24 cellular contexts compared by ENCODE assay signal in the genomic region with DNA sequence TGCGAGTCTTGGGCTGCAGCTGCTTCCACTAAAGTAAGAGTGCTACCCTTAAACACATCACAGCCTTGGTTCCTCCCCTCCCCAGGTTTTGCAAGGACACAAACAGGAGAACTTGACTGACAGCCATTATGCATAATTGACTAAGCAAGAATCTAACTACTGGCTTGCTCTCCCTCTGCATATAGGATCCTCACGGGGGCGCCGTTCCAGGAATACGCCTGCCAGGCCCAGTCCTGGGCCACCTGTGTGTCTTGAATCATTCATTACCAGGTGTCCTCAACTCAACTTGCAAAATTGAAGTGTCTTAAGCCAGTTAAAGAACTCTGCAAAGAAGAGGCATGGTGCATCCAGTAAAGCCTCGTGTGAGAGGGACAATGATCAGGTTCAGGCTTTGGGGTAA.
DNase-seq lines count a peak whose midpoint lies in the region; ATAC-seq, FAIRE-seq and TF ChIP-seq lines count a peak whose summit lies in the region.
"Had no signal": no experiment of that assay in that cellular context is flagged by ENCODE, and none has a peak within 500 bp of the region (broad histone marks: within the 10 kb centered on the region; RNA-seq: fewer than 3 reads in every experiment).

No MANE protein-coding gene starts in this region.

- BruUV-seq in HCT116 (replicated peaks; lab: Mats Ljungman, UMichigan) (no TSS peak), PC-3 (replicated peaks; lab: Mats Ljungman, UMichigan) (no TSS peak)

- H3K27ac ChIP-seq in HCT116 (ENCODE audit: low read depth, low read length) = peak overlapping the region; percentile 97
- H3K27ac ChIP-seq in PC-3 (ENCODE audit: low read length) = peak overlapping the region; percentile 95
- peak overlapping the region; percentile 93 for H3K27ac ChIP-seq in epithelial cell of prostate
- H3K27ac ChIP-seq in Karpas-422 (ENCODE audit: low read length) = no peak overlapping the region
- H3K27ac ChIP-seq: BLaER1 had no signal

- peaks cover 6% of the 10 kb centered on the region for H3F3A ChIP-seq in PC-3 (ENCODE audit: low read length, unreplicated experiment)

- H3K9me2 ChIP-seq in HCT116 (ENCODE audit: insufficient read depth) (no peaks in the 10 kb centered on the region), PC-3 (replicated peaks; ENCODE audit: low read length) (no peaks in the 10 kb centered on the region), Karpas-422 (replicated peaks; ENCODE audit: insufficient read depth, low read length) (no peaks in the 10 kb centered on the region)

- H3K79me2 ChIP-seq in HCT116 (ENCODE audit: insufficient read depth, low read length) (no peaks in the 10 kb centered on the region; the same call in 1 of the 2 replicates), PC-3 (ENCODE audit: low read length) (no peaks in the 10 kb centered on the region), Karpas-422 (ENCODE audit: low read length) (no peaks in the 10 kb centered on the region)

- no peak for ATAC-seq in HCT116
- no peak for ATAC-seq in PC-3
- ATAC-seq: K562, SK-N-SH treated with all-trans-retinoic acid at 6 μM for 48 hours had no signal

- CTCF ChIA-PET in HCT116 (lab: Charles Lee) (interaction anchor here (1.0 to 1.3 kb wide), 2 partner anchors 11 to 195 kb away, joined by 3 read pairs; no protein-coding TSS in a partner anchor), PC-3 (lab: Charles Lee) (no interaction called here)

- H3K4me2 ChIP-seq in HCT116 (ENCODE audit: low read length) = no peak overlapping the region
- H3K4me2 ChIP-seq in PC-3 (ENCODE audit: low read length) = 0 out of 2 replicates have a peak overlapping the region, but pooled peaks have one; percentile 47
- H3K4me2 ChIP-seq in Karpas-422 (ENCODE audit: low read depth, low read length, poor library complexity, severe bottlenecking) = no peak overlapping the region
- H3K4me2 ChIP-seq: BLaER1 had no signal

- RAD21 ChIA-PET in HCT116 (lab: Charles Lee; ENCODE audit: low non-redundant PET in 1 of 2, low total read pairs in 2 of 2, uncharacterized antibody in 2 of 2, unreplicated experiment in 2 of 2) = interaction anchor here in 1 of 2 experiments (1.0 kb wide), 1 partner anchor 204 kb away, joined by 3 read pairs; no protein-coding TSS in a partner anchor

- no peak for DNase-seq in HCT116 (ENCODE audit: low read depth, low spot score)
- no peak for DNase-seq in PC-3
- no peak for DNase-seq in epithelial cell of prostate (ENCODE audit: low read depth, low spot score)
- no peak for DNase-seq in GM12892 (ENCODE audit: insufficient read length)
- no peak for DNase-seq in Kasumi-1 (lab: John Stamatoyannopoulos, UW)
- no peak for DNase-seq in iPS-NIHi7 (ENCODE audit: extremely low spot score)
- DNase-seq in Karpas-422 = no peak
- DNase-seq: ACHN; Caco-2; CD4-positive, alpha-beta memory T cell; DMS 273 treated with DMSO at 0.1 percent for 48 hours; DND-41; H7; NCI-H1092 treated with DMSO at 0.1 percent for 48 hours; NCI-H1436 treated with DMSO at 0.1 percent for 48 hours; NCI-H1930; NCI-H345; NCI-H524 treated with DMSO at 0.1 percent for 48 hours; RPMI8226; SIG-M5 had no signal

- H3K36me3 ChIP-seq in HCT116 (ENCODE audit: control insufficient read depth in 1 of 2, insufficient read depth in 2 of 2, low read length in 2 of 2) (no peaks in the 10 kb centered on the region), PC-3 (ENCODE audit: low read depth, low read length) (no peaks in the 10 kb centered on the region), Karpas-422 (ENCODE audit: insufficient read depth, low read length) (no peaks in the 10 kb centered on the region)
- H3K36me3 ChIP-seq: BLaER1 had no signal

- H3K9ac ChIP-seq in HCT116 (ENCODE audit: low read length) (no peak overlapping the region), PC-3 (ENCODE audit: low read length) (no peak overlapping the region), Karpas-422 (ENCODE audit: low read length) (no peak overlapping the region)
- H3K9ac ChIP-seq: BLaER1 had no signal

- H3K27me3 ChIP-seq in HCT116 (ENCODE audit: insufficient read depth, low read length) (no peaks in the 10 kb centered on the region), PC-3 (ENCODE audit: low read length) (no peaks in the 10 kb centered on the region), Karpas-422 (ENCODE audit: low read length) (no peaks in the 10 kb centered on the region)
- H3K27me3 ChIP-seq: BLaER1 had no signal

- H3K9me3 ChIP-seq in HCT116 (ENCODE audit: control insufficient read depth in 1 of 2, insufficient read depth in 1 of 2, low read depth in 1 of 2, low read length in 2 of 2) (no peaks in the 10 kb centered on the region), PC-3 (ENCODE audit: low read length) (no peaks in the 10 kb centered on the region), Karpas-422 (ENCODE audit: low read length) (peaks cover 13% of the 10 kb centered on the region)
- H3K9me3 ChIP-seq: BLaER1, Caco-2 had no signal

- no peak overlapping the region for H3K4me3 ChIP-seq in HCT116 (replicated peaks in 1 of 2; ENCODE audit: low read depth in 1 of 2, low read length in 2 of 2)
- H3K4me3 ChIP-seq in PC-3 (ENCODE audit: low read length) = no peak overlapping the region
- H3K4me3 ChIP-seq in Karpas-422 (ENCODE audit: low read length) = no peak overlapping the region
- H3K4me3 ChIP-seq: BLaER1, K562 had no signal

- POLR2A ChIA-PET in HCT116 (lab: Charles Lee) (interaction anchor here (5.4 kb wide), 1 partner anchor 69 kb away, joined by 33 read pairs; no protein-coding TSS in a partner anchor), PC-3 (lab: Charles Lee; ENCODE audit: unreplicated experiment) (no interaction called here)

- TF ChIP-seq POLR2A in HCT116 (IDR thresholded peaks at IDR 0.05; ENCODE audit: borderline replicate concordance, extremely low read depth, insufficient read depth, insufficient read length) (no peak), GM12892 (IDR thresholded peaks at IDR 0.05; ENCODE audit: low read depth, low read length) (no peak)

- H4K20me1 ChIP-seq in HCT116 (ENCODE audit: insufficient read depth) = no peaks in the 10 kb centered on the region
- H4K20me1 ChIP-seq in PC-3 (ENCODE audit: low read length) = no peaks in the 10 kb centered on the region
- no peaks in the 10 kb centered on the region for H4K20me1 ChIP-seq in Karpas-422 (ENCODE audit: insufficient read depth, low read depth, low read length)
- H4K20me1 ChIP-seq: BLaER1 had no signal

- TF ChIP-seq CTCF in HCT116 (IDR thresholded peaks at IDR 0.05 in 2 of 3, conservative IDR thresholded peaks at IDR 0.05 in 1 of 3; ENCODE audit: borderline replicate concordance in 1 of 3, insufficient read depth in 1 of 3, low read depth in 2 of 3, low read length in 2 of 3) = peak in 2 of 3 experiments; percentile 27 to 54; a peak in 4 of 6 replicates
- no peak for TF ChIP-seq CTCF in PC-3 (conservative IDR thresholded peaks at IDR 0.05; ENCODE audit: low read depth, low read length)

- peaks cover 52 to 84% of the 10 kb centered on the region in 2 experiments for H3K4me1 ChIP-seq in HCT116 (ENCODE audit: control insufficient read depth in 1 of 2, insufficient read depth in 2 of 2, low read length in 2 of 2)
- peaks cover 66% of the 10 kb centered on the region for H3K4me1 ChIP-seq in PC-3 (ENCODE audit: insufficient read depth, low read length)
- no peaks in the 10 kb centered on the region for H3K4me1 ChIP-seq in Karpas-422 (ENCODE audit: low read length)
- H3K4me1 ChIP-seq: BLaER1, Caco-2 had no signal

- intact Hi-C loops in HCT116 (cut with micrococcal nuclease) (loop anchor here (5.0 kb wide), 1 partner anchor 160 kb away; no protein-coding TSS in a partner anchor), PC-3 (cut with micrococcal nuclease) (no loop called here)

- TF ChIP-seq RAD21 in HCT116 (IDR thresholded peaks at IDR 0.05; ENCODE audit: low read depth) = 0 out of 2 replicates have a peak, but pooled peaks have one; percentile 10

- no peak for FAIRE-seq in GM12892 (lab: Jason Lieb, UNC)
- FAIRE-seq: GM19239, K562 had no signal

- H2AFZ ChIP-seq in HCT116 (ENCODE audit: low read depth, low read length, poor library complexity, severe bottlenecking) = no peak overlapping the region
- H2AFZ ChIP-seq in PC-3 (ENCODE audit: low read length) = no peak overlapping the region
- no peak overlapping the region for H2AFZ ChIP-seq in Karpas-422 (ENCODE audit: low read length)

TF ChIP-seq in HCT116, 20 proteins besides CTCF, POLR2A, EP300 and RAD21:
- no peak for TF ChIP-seq SP1 (IDR thresholded peaks at IDR 0.05; ENCODE audit: low read depth)
- TF ChIP-seq MAX (IDR thresholded peaks at IDR 0.05) = 0 out of 2 replicates have a peak, but pooled peaks have one; percentile 27
- no peak for TF ChIP-seq ELF1 (IDR thresholded peaks at IDR 0.05; ENCODE audit: borderline replicate concordance, low read depth)
- no peak for TF ChIP-seq EZH2 (IDR thresholded peaks at IDR 0.05)
- no peak for TF ChIP-seq YY1 (IDR thresholded peaks at IDR 0.05; ENCODE audit: extremely low read depth, insufficient replicate concordance, low read depth, low read length)
- TF ChIP-seq SRF (IDR thresholded peaks at IDR 0.05; ENCODE audit: low read depth) = no peak
